ENCODE assay signal across 26 cellular contexts in the genomic region with DNA sequence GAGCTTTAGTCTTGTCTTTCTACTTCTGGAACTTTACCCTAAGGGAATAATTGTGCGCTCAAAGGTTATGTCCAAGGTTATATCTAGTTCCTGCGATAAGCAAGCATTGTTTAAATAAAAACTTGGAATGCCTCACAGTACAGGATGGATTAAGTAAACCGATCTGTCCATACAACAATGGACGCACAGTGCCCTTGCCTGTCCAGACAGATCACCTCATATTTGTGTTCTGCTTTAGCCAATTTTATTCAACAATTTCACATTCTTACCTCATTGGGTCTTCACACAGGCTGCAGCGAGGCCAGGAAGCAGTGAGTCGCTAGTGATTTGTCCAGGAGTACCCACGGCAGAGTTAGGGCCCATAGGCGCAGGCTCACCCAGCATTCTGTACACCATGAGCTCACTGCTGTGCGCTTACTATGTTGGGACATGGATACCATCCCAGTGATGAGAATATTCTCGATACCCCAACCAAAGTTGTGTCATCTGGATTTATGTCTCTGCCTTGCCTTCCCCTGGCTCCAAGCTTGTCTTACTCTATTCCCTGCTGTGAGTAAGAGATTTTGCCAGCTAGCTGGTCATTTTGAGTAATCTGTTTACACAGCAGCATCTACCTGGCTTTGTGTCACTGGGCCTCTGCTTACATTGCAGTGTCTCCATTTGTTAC. TPM values are rescaled to one million over a fixed set of nuclear protein-coding genes. Genes with fewer than 3 reads are reported as not detected.
DNase-seq lines count a peak whose midpoint lies in the region; ATAC-seq, FAIRE-seq and TF ChIP-seq lines count a peak whose summit lies in the region.
"Had no signal": no experiment of that assay in that cellular context is flagged by ENCODE, and none has a peak within 500 bp of the region (broad histone marks: within the 10 kb centered on the region; RNA-seq: fewer than 3 reads in every experiment).

No MANE protein-coding gene starts in this region.

- H3K9me3 ChIP-seq in body of pancreas, result no peaks in the 10 kb centered on the region
- H3K9me3 ChIP-seq in HepG2 (ENCODE audit: low read length), result peaks cover 7% of the 10 kb centered on the region
- H3K9me3 ChIP-seq in SK-N-SH, result no peaks in the 10 kb centered on the region
- H3K9me3 ChIP-seq: transverse colon had no signal

- POLR2A ChIA-PET in HepG2 (lab: Yijun Ruan, JAX) (interaction anchor here (0.7 to 1.5 kb wide), 4 partner anchors 37 to 437 kb away, joined by 3 to 7 read pairs (median 4); partner anchors contain the start of gene STX8), SK-N-SH (lab: Yijun Ruan, JAX) (no interaction called here)

- H3K36me3 ChIP-seq in body of pancreas (replicated peaks in 1 of 2; ENCODE audit: insufficient read depth in 1 of 2, low read depth in 2 of 2) (peaks cover 0 to 2% of the 10 kb centered on the region in 2 donors), HepG2 (replicated peaks in 1 of 2; ENCODE audit: control insufficient read depth in 1 of 2, insufficient read depth in 2 of 2, low read length in 2 of 2) (no peaks in the 10 kb centered on the region), SK-N-SH (replicated peaks in 1 of 2; ENCODE audit: control insufficient read depth in 1 of 2, insufficient read depth in 2 of 2, low read length in 1 of 2) (no peaks in the 10 kb centered on the region)
- H3K36me3 ChIP-seq: left lung, transverse colon had no signal

- WGBS in body of pancreas, 2 donors, result 39 to 41% methylated on average over 10 of the region's 10 CpGs
- WGBS in HepG2 (ENCODE audit: low lambda C conversion rate), result 18% methylated on average over 10 of the region's 10 CpGs
- WGBS in SK-N-SH (ENCODE audit: low lambda C conversion rate), result 35% methylated on average over 10 of the region's 10 CpGs

- H3K36me3 Mint-ChIP-seq in HFFc6 (ENCODE audit: low read depth), result 0 out of 2 replicates have a peak, but pooled peaks cover 2% of the 10 kb centered on the region

- no peaks in the 10 kb centered on the region for H3K9me2 ChIP-seq in SK-N-SH

- in situ Hi-C loops in HepG2 (cut with HindIII; ENCODE audit: extremely low pct_ligation_motif_present, low pct_unique_long_range_greater_than_20kb), result no loop called here

- H3K9ac ChIP-seq in HepG2 (ENCODE audit: insufficient read depth, low read depth, low read length) (peak overlapping the region; percentile 23; the same call in 1 of the 2 replicates), SK-N-SH (no peak overlapping the region)

- H3K4me2 ChIP-seq in HepG2 (ENCODE audit: low read depth, low read length) (peak overlapping the region; percentile 75), SK-N-SH (no peak overlapping the region)

- intact Hi-C loops in body of pancreas (cut with DNase I) (no loop called here), HepG2 (cut with micrococcal nuclease; ENCODE audit: unreplicated experiment) (loop anchor here (1.0 to 2.0 kb wide), 2 partner anchors 37 to 40 kb away; partner anchors contain the start of gene USP43)

- H3K9me3 Mint-ChIP-seq in HFFc6, result peaks cover 33% of the 10 kb centered on the region

- H3K27ac ChIP-seq in body of pancreas (peak overlapping the region; percentile 9 to 69 (median 46)), HepG2 (ENCODE audit: extremely low read length, insufficient read depth, low read length) (peak overlapping the region; percentile 52), SK-N-SH (ENCODE audit: low read depth in 2 of 2, low read length in 1 of 2) (no peak overlapping the region)
- H3K27ac ChIP-seq: esophagus squamous epithelium, left lung, psoas muscle, skin epidermis, transverse colon had no signal

- peak; percentile 53 for FAIRE-seq in HepG2 (lab: Jason Lieb, UNC)

- H3F3A ChIP-seq in SK-N-SH (replicated peaks; ENCODE audit: insufficient read depth), result no peaks in the 10 kb centered on the region

- no peaks in the 10 kb centered on the region for H3K79me2 ChIP-seq in HepG2 (ENCODE audit: insufficient read depth, low read length)
- H3K79me2 ChIP-seq in SK-N-SH (ENCODE audit: insufficient read depth), result no peaks in the 10 kb centered on the region

- no peaks in the 10 kb centered on the region for H4K20me1 ChIP-seq in HepG2 (ENCODE audit: insufficient read depth, low read length)
- no peaks in the 10 kb centered on the region for H4K20me1 ChIP-seq in SK-N-SH (ENCODE audit: insufficient read depth)

- TF ChIP-seq RAD21 in HepG2 (CRISPR knock-in tag; IDR thresholded peaks at IDR 0.05) (no peak), SK-N-SH (IDR thresholded peaks at IDR 0.05; ENCODE audit: low read length) (no peak)

- no peak overlapping the region for H3K4me3 Mint-ChIP-seq in HFFc6
- H3K4me3 Mint-ChIP-seq: activated B cell treated with CpG ODN at 0.5 μM for 24 hours; activated CD4-positive, alpha-beta memory T cell treated with anti-CD3 and anti-CD28 coated beads for 36 hours; CD4-positive, alpha-beta T cell; stimulated activated naive CD8-positive, alpha-beta T cell treated with anti-CD3 and anti-CD28 coated beads, Interleukin-15, Interleukin-2, amounts not matched to agents 100 ng/mL and 50 ng/mL, for 24 hours had no signal

- peaks cover 11% of the 10 kb centered on the region for H3K4me1 ChIP-seq in body of pancreas
- peaks cover 20% of the 10 kb centered on the region for H3K4me1 ChIP-seq in HepG2 (ENCODE audit: insufficient read depth, low read length)
- H3K4me1 ChIP-seq in SK-N-SH (ENCODE audit: control insufficient read depth in 1 of 2, insufficient read depth in 2 of 2, low read depth in 1 of 2, low read length in 1 of 2), result no peaks in the 10 kb centered on the region
- H3K4me1 ChIP-seq: esophagus squamous epithelium, left lung, psoas muscle, transverse colon had no signal

- H3K27me3 ChIP-seq in body of pancreas (no peaks in the 10 kb centered on the region), HepG2 (ENCODE audit: control insufficient read depth in 1 of 2, insufficient read depth in 2 of 2, low read length in 2 of 2) (no peaks in the 10 kb centered on the region), SK-N-SH (ENCODE audit: insufficient read depth) (no peaks in the 10 kb centered on the region)
- H3K27me3 ChIP-seq: esophagus squamous epithelium, left lung, transverse colon had no signal

- H2AFZ ChIP-seq in HepG2 (ENCODE audit: low read length), result no peak overlapping the region
- no peak overlapping the region for H2AFZ ChIP-seq in SK-N-SH (ENCODE audit: low read depth)

- peak; percentile 62 for ATAC-seq in body of pancreas
- ATAC-seq in HepG2, result peak; percentile 98
- no peak for ATAC-seq in GM18498 (IDR thresholded peaks at IDR 0.05; ENCODE audit: unreplicated experiment)
- ATAC-seq: left lung, psoas muscle had no signal

- TF ChIP-seq POLR2A in body of pancreas (IDR thresholded peaks at IDR 0.05) (no peak), HepG2 (IDR thresholded peaks at IDR 0.05; ENCODE audit: insufficient read depth in 1 of 2, low read depth in 2 of 2, low read length in 2 of 2) (no peak)

- H3K27ac Mint-ChIP-seq in HFFc6, result no peak overlapping the region
- H3K27ac Mint-ChIP-seq: activated B cell treated with CpG ODN at 0.5 μM for 24 hours; activated CD4-positive, alpha-beta memory T cell treated with anti-CD3 and anti-CD28 coated beads for 36 hours; CD4-positive, alpha-beta T cell; stimulated activated naive CD8-positive, alpha-beta T cell treated with anti-CD3 and anti-CD28 coated beads, Interleukin-15, Interleukin-2, amounts not matched to agents 100 ng/mL and 50 ng/mL, for 24 hours had no signal

- no peak overlapping the region for H3K4me3 ChIP-seq in body of pancreas
- H3K4me3 ChIP-seq in HepG2 (replicated peaks in 1 of 3; ENCODE audit: insufficient read depth in 1 of 3, low read depth in 2 of 3, low read length in 3 of 3), result peak overlapping the region; percentile 13 to 47 (median 13); a peak in 3 of 6 replicates
- no peak overlapping the region for H3K4me3 ChIP-seq in SK-N-SH (ENCODE audit: low read depth in 2 of 2, low read length in 1 of 2)
- H3K4me3 ChIP-seq: esophagus squamous epithelium, left lung, psoas muscle, skin epidermis, transverse colon had no signal

- BruUV-seq in HepG2 (replicated peaks; lab: Mats Ljungman, UMichigan), result no TSS peak

- DNase-seq in ELR (ENCODE audit: low read depth) (peak; percentile 36), NCI-H2196 treated with DMSO at 0.1 percent for 48 hours (lab: John Stamatoyannopoulos, UW; ENCODE audit: unreplicated experiment) (peak; percentile 11), body of pancreas (peak; percentile 10 to 19 (median 18)), HepG2 (ENCODE audit: low spot score) (peak; percentile 92), SK-N-SH (no peak), NCI-H1048 (lab: John Stamatoyannopoulos, UW) (no peak), HFFc6 (no peak)
- DNase-seq: activated B cell treated with CpG ODN at 0.5 μM for 24 hours; activated CD4-positive, alpha-beta memory T cell treated with anti-CD3 and anti-CD28 coated beads for 36 hours; activated naive CD4-positive, alpha-beta T cell; activated T-cell treated with anti-CD3 and anti-CD28 coated beads, Interleukin-2, amount 50 U/mL, for 1 hour; amniotic stem cell; CD4-positive, alpha-beta T cell; cerebellar nuclear complex; effector CD4-positive, alpha-beta T cell; esophagus squamous epithelium; GF-D8; left lung; NCI-H1092 treated with DMSO at 0.1 percent for 48 hours; NCI-H524; psoas muscle; stimulated activated CD4-positive, alpha-beta T cell treated with anti-CD3 and anti-CD28 coated beads, Interleukin-2, amount 100 ng/mL, for 48 hours; transverse colon had no signal

- TF ChIP-seq EP300 in HepG2 (IDR thresholded peaks at IDR 0.05; ENCODE audit: low read depth in 2 of 2, low read length in 2 of 2), result peak in 1 of 2 experiments; percentile 64; a peak in 2 of 4 replicates
- TF ChIP-seq EP300 in HepG2 (CRISPR knock-in tag; IDR thresholded peaks at IDR 0.05; ENCODE audit: borderline replicate concordance), result peak; percentile 33; the same call in 1 of the 2 replicates
- TF ChIP-seq EP300 in SK-N-SH (IDR thresholded peaks at IDR 0.05; ENCODE audit: borderline replicate concordance in 1 of 2, low read depth in 1 of 2, low read length in 1 of 2), result no peak

- no peak for TF ChIP-seq CTCF in body of pancreas (IDR thresholded peaks at IDR 0.05)
- TF ChIP-seq CTCF in HepG2 (CRISPR knock-in tag; IDR thresholded peaks at IDR 0.05), result no peak
- no peak for TF ChIP-seq CTCF in SK-N-SH (IDR thresholded peaks at IDR 0.05)
- no peak for TF ChIP-seq CTCF in HFFc6 (IDR thresholded peaks at IDR 0.05)

- CTCF ChIA-PET in HepG2 (lab: Yijun Ruan, JAX; ENCODE audit: low intra/inter-chr PET ratio, low total read pairs) (no interaction called here), SK-N-SH (lab: Yijun Ruan, JAX) (no interaction called here)

- H3K4me1 Mint-ChIP-seq in HFFc6 (ENCODE audit: low read depth), result no peaks in the 10 kb centered on the region
- H3K4me1 Mint-ChIP-seq: activated B cell treated with CpG ODN at 0.5 μM for 24 hours had no signal

- H3K27me3 Mint-ChIP-seq in HFFc6 (ENCODE audit: insufficient read depth), result peaks cover 5% of the 10 kb centered on the region
- H3K27me3 Mint-ChIP-seq: activated B cell treated with CpG ODN at 0.5 μM for 24 hours; CD4-positive, alpha-beta T cell; stimulated activated naive CD8-positive, alpha-beta T cell treated with anti-CD3 and anti-CD28 coated beads, Interleukin-15, Interleukin-2, amounts not matched to agents 100 ng/mL and 50 ng/mL, for 24 hours had no signal

RNA-seq across cellular contexts. Expression of gene USP43, which starts 39.8 kb away (rescaled TPM):
- total RNA-seq in body of pancreas, result 1 to 10 TPM; 4.2 to 6.9 TPM
- total RNA-seq in HepG2 (2016; rRNA removed; fragmentation: Illumina TruSeq; extraction: Trizol), result 1.3 and 2.2 TPM in 2 replicates
- 0.51 and 0.62 TPM in 2 replicates for total RNA-seq in HepG2 (2016; cell fraction: cytosol; rRNA removed; fragmentation: Illumina TruSeq; extraction: Trizol; ENCODE audit: low read depth)
- 1.5 and 2.1 TPM in 2 replicates for total RNA-seq in HepG2 (2016; cell fraction: insoluble cytoplasmic fraction; rRNA removed; fragmentation: Illumina TruSeq; extraction: Trizol)
- 0.62 and 0.68 TPM in 2 replicates for total RNA-seq in HepG2 (2016; cell fraction: membrane; rRNA removed; fragmentation: Illumina TruSeq; extraction: Trizol)
- total RNA-seq in HepG2 (2016; cell fraction: nucleus; rRNA removed; fragmentation: Illumina TruSeq; extraction: Trizol), result 1.9 and 2.7 TPM in 2 replicates
- polyA plus RNA-seq in HepG2 (2011; rRNA removed), result 1.6 and 1.7 TPM in 2 replicates
- 0.46 and 0.50 TPM in 2 replicates for polyA plus RNA-seq in HepG2 (2011; cell fraction: cytosol; rRNA removed)
- polyA plus RNA-seq in HepG2 (2011; cell fraction: nucleus; rRNA removed), result 12.7 and 14.2 TPM in 2 replicates
- 0.60 and 1.5 TPM in 2 replicates for polyA plus RNA-seq in HepG2 (2012)
- polyA plus RNA-seq in HepG2 (2016; cell fraction: cytosol; fragmentation: Illumina TruSeq; extraction: Trizol; ENCODE audit: low read depth), result 0.05 and 0.12 TPM in 2 replicates
- 0.89 and 1.0 TPM in 2 replicates for polyA plus RNA-seq in HepG2 (2016; cell fraction: insoluble cytoplasmic fraction; fragmentation: Illumina TruSeq; extraction: Trizol; ENCODE audit: low read depth)
- polyA plus RNA-seq in HepG2 (2016; cell fraction: membrane; fragmentation: Illumina TruSeq; extraction: Trizol; ENCODE audit: low read depth), result 0.13 and 0.21 TPM in 2 replicates
- 6.2 and 6.6 TPM in 2 replicates for polyA plus RNA-seq in HepG2 (2016; cell fraction: nucleus; fragmentation: Illumina TruSeq; extraction: Trizol; ENCODE audit: insufficient read depth, low read depth)
- polyA minus RNA-seq in HepG2 (2011; rRNA and poly(A)+ RNA removed; ENCODE audit: low replicate concordance), result 1.6 and 8.7 TPM in 2 replicates
- polyA minus RNA-seq in HepG2 (2011; cell fraction: cytosol; rRNA and poly(A)+ RNA removed), result 0.79 and 0.97 TPM in 2 replicates
- 1.3 and 2.4 TPM in 2 replicates for polyA minus RNA-seq in HepG2 (2011; cell fraction: nucleus; rRNA and poly(A)+ RNA removed)
- polyA plus RNA-seq in SK-N-SH (2012; rRNA removed), result 0.05 and 0.07 TPM in 2 replicates
- not detected in 2 replicates for polyA plus RNA-seq in SK-N-SH (2012; cell fraction: cytosol; rRNA removed)
- polyA plus RNA-seq in SK-N-SH (2012; cell fraction: nucleus; rRNA removed), result 0.45 and 0.48 TPM in 2 replicates
- total RNA-seq in HFFc6 (2021; fragmentation: NEBNext Ultra II Directional; extraction: Animal tissue kit (Norgen Biotek cat#: 25700)), result under 1 TPM in 1 of 6 experiments, not detected in 5; 0.09 TPM

Comparison
In these comparisons a context has a peak if more than half of its experiments do, and no peak if none do; other contexts are left out.
1. DNase-seq: peak in ELR (single experiment), NCI-H2196 treated with DMSO at 0.1 percent for 48 hours (single experiment), body of pancreas (4 of 4) and HepG2 (single experiment); none in SK-N-SH (single experiment), NCI-H1048 (single experiment) and HFFc6 (single experiment).
2. H3K27ac ChIP-seq: peak in body of pancreas (4 of 4) and HepG2 (single experiment); none in SK-N-SH (0 of 2).
3. H3K4me3 ChIP-seq: peak in HepG2 (3 of 3); none in body of pancreas (0 of 2) and SK-N-SH (0 of 2).